Comparison of ENCODE assay signal across 1 cellular context in the genomic region with DNA sequence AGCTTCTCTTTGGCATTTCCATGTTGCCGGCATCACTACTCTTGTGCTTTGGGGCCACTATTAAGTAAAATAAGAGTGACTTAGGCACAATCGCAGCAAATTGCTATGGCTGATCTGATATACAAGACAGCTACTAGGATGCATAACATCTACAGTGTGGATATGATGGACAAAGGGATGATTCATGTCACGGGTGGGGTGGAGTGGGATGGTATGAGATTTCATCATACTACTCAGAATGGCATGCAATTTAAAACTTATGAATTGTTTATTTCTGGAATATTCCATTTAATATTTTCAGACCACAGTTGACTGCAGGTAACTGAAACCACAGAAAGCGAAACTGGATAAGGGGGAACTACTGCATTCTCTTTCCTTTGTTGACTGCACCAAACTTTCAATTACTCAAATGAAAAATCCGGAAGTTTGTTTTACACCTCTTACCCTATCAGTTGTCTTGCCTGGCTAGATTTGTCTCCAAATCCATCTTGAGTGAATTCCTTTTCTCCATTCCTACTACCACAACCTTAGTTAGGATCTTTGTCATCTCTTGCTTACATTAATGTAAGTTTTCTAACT.
TF ChIP-seq lines count a peak whose summit lies in the region.

No MANE protein-coding gene starts in this region.

TF ChIP-seq in SK-N-SH treated with all-trans-retinoic acid at 6 μM for 48 hours, 23 proteins besides CTCF, POLR2A, EP300 and RAD21 (continued from another document):
- TF ChIP-seq, protein P1, sequence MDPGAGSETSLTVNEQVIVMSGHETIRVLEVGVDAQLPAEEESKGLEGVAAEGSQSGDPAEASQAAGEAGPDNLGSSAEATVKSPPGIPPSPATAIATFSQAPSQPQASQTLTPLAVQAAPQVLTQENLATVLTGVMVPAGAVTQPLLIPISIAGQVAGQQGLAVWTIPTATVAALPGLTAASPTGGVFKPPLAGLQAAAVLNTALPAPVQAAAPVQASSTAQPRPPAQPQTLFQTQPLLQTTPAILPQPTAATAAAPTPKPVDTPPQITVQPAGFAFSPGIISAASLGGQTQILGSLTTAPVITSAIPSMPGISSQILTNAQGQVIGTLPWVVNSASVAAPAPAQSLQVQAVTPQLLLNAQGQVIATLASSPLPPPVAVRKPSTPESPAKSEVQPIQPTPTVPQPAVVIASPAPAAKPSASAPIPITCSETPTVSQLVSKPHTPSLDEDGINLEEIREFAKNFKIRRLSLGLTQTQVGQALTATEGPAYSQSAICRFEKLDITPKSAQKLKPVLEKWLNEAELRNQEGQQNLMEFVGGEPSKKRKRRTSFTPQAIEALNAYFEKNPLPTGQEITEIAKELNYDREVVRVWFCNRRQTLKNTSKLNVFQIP (CRISPR knock-in tag; IDR thresholded peaks at IDR 0.05; ENCODE audit: borderline replicate concordance, low read depth), result no peak
- TF ChIP-seq BACH2 (CRISPR knock-in tag; IDR thresholded peaks at IDR 0.05; ENCODE audit: borderline replicate concordance) (no peak), OSR1 (CRISPR knock-in tag; IDR thresholded peaks at IDR 0.05) (no peak)
